Comparison of ENCODE assay signal across 28 cellular contexts in genomic region chr16:77327717-77328116, GRCh38.
DNase-seq lines count a peak whose midpoint lies in the region; ATAC-seq and TF ChIP-seq lines count a peak whose summit lies in the region.
"Had no signal": no experiment of that assay in that cellular context is flagged by ENCODE, and none has a peak within 500 bp of the region (broad histone marks: within the 10 kb centered on the region; RNA-seq: fewer than 3 reads in every experiment).

No MANE protein-coding gene starts in this region.

- peak; percentile 56 for ATAC-seq in stimulated activated naive CD8-positive, alpha-beta T cell treated with anti-CD3 and anti-CD28 coated beads, Interleukin-15, amount 100 ng/mL, for 72 hours
- no peak for ATAC-seq in stimulated activated naive CD8-positive, alpha-beta T cell treated with anti-CD3 and anti-CD28 coated beads, Interleukin-15, Interleukin-2, amounts not matched to agents 100 U/mL and 50 U/mL, for 24 hours
- ATAC-seq in HG02642 (IDR thresholded peaks at IDR 0.05; ENCODE audit: poor library complexity, unreplicated experiment) (peak; percentile 57), HG03565 (IDR thresholded peaks at IDR 0.05; ENCODE audit: unreplicated experiment) (peak; percentile 74), GM18907 (IDR thresholded peaks at IDR 0.05; ENCODE audit: unreplicated experiment) (no peak), GM18520 (IDR thresholded peaks at IDR 0.05; ENCODE audit: unreplicated experiment) (no peak)
- ATAC-seq: A549; activated CD8-positive, alpha-beta T cell treated with anti-CD3 and anti-CD28 coated beads, Interleukin-2, amount 10 ng/mL, durations not matched to agents 7 days and 5 days; GM23338; heart left ventricle; K562; T-cell had no signal

- H3K4me1 ChIP-seq in esophagus squamous epithelium: no peaks in the 10 kb centered on the region
- H3K4me1 ChIP-seq: A549, heart left ventricle, SJSA1 had no signal

- no peak overlapping the region for H3K4me3 Mint-ChIP-seq in stimulated activated naive CD8-positive, alpha-beta T cell treated with anti-CD3 and anti-CD28 coated beads, Interleukin-15, amount 100 ng/mL, for 72 hours
- H3K4me3 Mint-ChIP-seq: activated CD8-positive, alpha-beta T cell treated with anti-CD3 and anti-CD28 coated beads, Interleukin-2, amount 10 ng/mL, durations not matched to agents 7 days and 5 days; B cell; brain; GM23338; T-cell; type B pancreatic cell had no signal

- no peak for TF ChIP-seq CTCF in esophagus squamous epithelium (IDR thresholded peaks at IDR 0.05)

- intact Hi-C loops in esophagus squamous epithelium (cut with DNase I): no loop called here

- H3K27ac Mint-ChIP-seq in stimulated activated naive CD8-positive, alpha-beta T cell treated with anti-CD3 and anti-CD28 coated beads, Interleukin-15, amount 100 ng/mL, for 72 hours: no peak overlapping the region
- H3K27ac Mint-ChIP-seq: activated CD8-positive, alpha-beta T cell treated with anti-CD3 and anti-CD28 coated beads, Interleukin-2, amount 10 ng/mL, durations not matched to agents 7 days and 5 days; B cell; brain; GM23338; progenitor cell of endocrine pancreas; T-cell; type B pancreatic cell had no signal

- DNase-seq in stimulated activated naive CD8-positive, alpha-beta T cell treated with anti-CD3 and anti-CD28 coated beads, Interleukin-15, amount 100 ng/mL, for 72 hours: no peak
- DNase-seq in stimulated activated naive CD8-positive, alpha-beta T cell treated with anti-CD3 and anti-CD28 coated beads, Interleukin-15, Interleukin-2, amounts not matched to agents 100 U/mL and 50 U/mL, for 24 hours: no peak
- DNase-seq in NCI-H748 treated with DMSO at 0.1 percent for 48 hours (lab: John Stamatoyannopoulos, UW): no peak
- no peak for DNase-seq in esophagus squamous epithelium (lab: John Stamatoyannopoulos, UW)
- DNase-seq: activated CD8-positive, alpha-beta T cell treated with anti-CD3 and anti-CD28 coated beads, Interleukin-2, amount 10 ng/mL, durations not matched to agents 7 days and 5 days; erythroblast; foreskin fibroblast; heart left ventricle; MM.1S; NCI-H1417 treated with DMSO at 0.1 percent for 48 hours; NCI-H510A; NK-92 treated with Interleukin-12 subunit alpha and Interleukin-12 subunit beta, amount 100 ng/mL, for 24 hours; sigmoid colon; stimulated activated CD4-positive, alpha-beta T cell treated with anti-CD3 and anti-CD28 coated beads, Interleukin-15, amount 100 ng/mL, for 24 hours; T-cell had no signal

- H3K9me3 ChIP-seq in esophagus squamous epithelium: no peaks in the 10 kb centered on the region
- H3K9me3 ChIP-seq: A549, heart left ventricle, neutrophil, sigmoid colon, SJSA1 had no signal

- no peaks in the 10 kb centered on the region for H3K27me3 ChIP-seq in esophagus squamous epithelium
- H3K27me3 ChIP-seq: neutrophil, sigmoid colon, SJSA1 had no signal

- H3K9me3 Mint-ChIP-seq in stimulated activated naive CD8-positive, alpha-beta T cell treated with anti-CD3 and anti-CD28 coated beads, Interleukin-15, amount 100 ng/mL, for 72 hours: peaks cover 0 to 10% of the 10 kb centered on the region in 2 donors
- H3K9me3 Mint-ChIP-seq: brain, GM23338, T-cell, type B pancreatic cell had no signal

- H3K4me1 Mint-ChIP-seq in stimulated activated naive CD8-positive, alpha-beta T cell treated with anti-CD3 and anti-CD28 coated beads, Interleukin-15, amount 100 ng/mL, for 72 hours: peaks cover 6% of the 10 kb centered on the region
- H3K4me1 Mint-ChIP-seq: B cell, T-cell had no signal

- H3K27me3 Mint-ChIP-seq in stimulated activated naive CD8-positive, alpha-beta T cell treated with anti-CD3 and anti-CD28 coated beads, Interleukin-15, amount 100 ng/mL, for 72 hours: peaks cover 17% of the 10 kb centered on the region
- H3K27me3 Mint-ChIP-seq: brain, progenitor cell of endocrine pancreas had no signal

- TF ChIP-seq POLR2A in esophagus squamous epithelium (IDR thresholded peaks at IDR 0.05): no peak

- no peak overlapping the region for H3K4me3 ChIP-seq in esophagus squamous epithelium
- H3K4me3 ChIP-seq: A549, GM23338, heart left ventricle, K562, sigmoid colon, SJSA1 had no signal

- no peak overlapping the region for H3K27ac ChIP-seq in esophagus squamous epithelium
- H3K27ac ChIP-seq: A549, heart left ventricle, neutrophil, sigmoid colon, SJSA1 had no signal

- 77 to 83% methylated on average over 2 of the region's 2 CpGs for WGBS in esophagus squamous epithelium, 2 donors

- no peaks in the 10 kb centered on the region for H3K36me3 ChIP-seq in esophagus squamous epithelium
- H3K36me3 ChIP-seq: heart left ventricle, neutrophil, sigmoid colon, SJSA1 had no signal

Comparison
In these comparisons a context has a peak if more than half of its experiments do, and no peak if none do; other contexts are left out.
1. ATAC-seq: peak in stimulated activated naive CD8-positive, alpha-beta T cell treated with anti-CD3 and anti-CD28 coated beads, Interleukin-15, amount 100 ng/mL, for 72 hours (single experiment), HG02642 (single experiment) and HG03565 (single experiment); none in stimulated activated naive CD8-positive, alpha-beta T cell treated with anti-CD3 and anti-CD28 coated beads, Interleukin-15, Interleukin-2, amounts not matched to agents 100 U/mL and 50 U/mL, for 24 hours (single experiment), GM18907 (single experiment) and GM18520 (single experiment).